ENCODE assay signal across 12 cellular contexts in the genomic region with DNA sequence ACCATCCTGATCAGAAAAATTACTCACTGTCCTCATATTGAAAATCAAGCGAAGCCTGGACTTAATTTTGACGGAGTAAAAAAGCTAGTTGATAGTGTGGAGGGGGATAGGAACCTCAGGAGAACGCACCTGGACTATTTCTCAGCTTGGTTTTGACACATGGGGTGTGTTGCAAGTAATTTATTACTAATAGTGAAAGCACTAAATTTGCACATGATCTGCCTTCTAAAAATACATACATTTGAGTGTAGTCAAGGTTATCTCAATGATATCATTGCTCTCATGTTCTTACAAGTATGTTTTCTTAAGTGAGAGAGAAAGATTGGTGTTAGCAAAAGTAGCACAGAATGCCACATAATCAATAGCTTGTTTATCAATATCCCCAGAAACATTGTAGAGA. TPM values are rescaled to one million over a fixed set of nuclear protein-coding genes. Genes with fewer than 3 reads are reported as not detected.
DNase-seq lines count a peak whose midpoint lies in the region; ATAC-seq and TF ChIP-seq lines count a peak whose summit lies in the region.
"Had no signal": no experiment of that assay in that cellular context is flagged by ENCODE, and none has a peak within 500 bp of the region (broad histone marks: within the 10 kb centered on the region; RNA-seq: fewer than 3 reads in every experiment).

No MANE protein-coding gene starts in this region.

- H3K4me2 ChIP-seq in neuronal stem cell (ENCODE audit: insufficient read depth, low read length, poor library complexity, severe bottlenecking) = no peak overlapping the region

- no peak overlapping the region for H3K23ac ChIP-seq in neuronal stem cell (ENCODE audit: low read depth, low read length, poor library complexity)

- 22 to 42% (median 41%) methylated on average over 3 of the region's 3 CpGs for WGBS in psoas muscle, 3 donors
- no CpG with 5 or more reads among the region's 3 CpGs for WGBS in neuronal stem cell (ENCODE audit: extremely low coverage in 2 of 2, insufficient read length in 2 of 2, insufficient replicate concordance in 1 of 2), 2 donors

- H4K8ac ChIP-seq in neuronal stem cell (ENCODE audit: low read depth, low read length) = no peak overlapping the region

- H2BK15ac ChIP-seq in neuronal stem cell (ENCODE audit: low read length) = no peak overlapping the region

- H3K27me3 ChIP-seq in psoas muscle (ENCODE audit: insufficient read depth in 3 of 3, low read length in 2 of 3) (no peaks in the 10 kb centered on the region), neuronal stem cell (ENCODE audit: control insufficient read depth in 3 of 3, insufficient read depth in 3 of 3, low read depth in 1 of 3, low read length in 3 of 3) (no peaks in the 10 kb centered on the region)
- H3K27me3 ChIP-seq: Peyer's patch had no signal

- H3K18ac ChIP-seq in neuronal stem cell (ENCODE audit: low read length) = no peak overlapping the region

- H4K91ac ChIP-seq in neuronal stem cell (ENCODE audit: low read depth, low read length, poor library complexity) = no peak overlapping the region

- H2BK5ac ChIP-seq in neuronal stem cell (ENCODE audit: low read length) = no peak overlapping the region

- H3K14ac ChIP-seq in neuronal stem cell (ENCODE audit: low read length) = no peak overlapping the region

- no peak overlapping the region for H3K9ac ChIP-seq in neuronal stem cell (ENCODE audit: low read depth, low read length, poor library complexity)

- H3K9me3 ChIP-seq in psoas muscle (no peaks in the 10 kb centered on the region), neuronal stem cell (replicated peaks in 1 of 2; ENCODE audit: control insufficient read depth in 2 of 2, insufficient read depth in 1 of 2, low read depth in 1 of 2, low read length in 2 of 2) (no peaks in the 10 kb centered on the region)
- H3K9me3 ChIP-seq: Peyer's patch had no signal

- TF ChIP-seq CTCF in psoas muscle (IDR thresholded peaks at IDR 0.05) = no peak

- H2BK12ac ChIP-seq in neuronal stem cell (ENCODE audit: low read length) = no peak overlapping the region

- intact Hi-C loops in psoas muscle (cut with DNase I) = no loop called here

- H3K4me3 ChIP-seq in psoas muscle = no peak overlapping the region
- H3K4me3 ChIP-seq in neuronal stem cell (ENCODE audit: low read length in 2 of 2) = no peak overlapping the region
- H3K4me3 ChIP-seq: Peyer's patch had no signal

- ATAC-seq in GM18873 (IDR thresholded peaks at IDR 0.05; ENCODE audit: low FRiP score, unreplicated experiment) (peak; percentile 97), GM21529 (IDR thresholded peaks at IDR 0.05; ENCODE audit: unreplicated experiment) (peak; percentile 94), HG03095 (IDR thresholded peaks at IDR 0.05; ENCODE audit: unreplicated experiment) (peak; percentile 87), psoas muscle (peak in 3 of 4 donors; percentile 13 to 54 (median 44))
- ATAC-seq: activated naive CD8-positive, alpha-beta T cell treated with anti-CD3 and anti-CD28 coated beads, Interleukin-2, amount 50 U/mL, for 24 hours had no signal

- H3K4me1 ChIP-seq in psoas muscle = peaks cover 9% of the 10 kb centered on the region
- H3K4me1 ChIP-seq in neuronal stem cell (ENCODE audit: control insufficient read depth in 2 of 2, insufficient read depth in 1 of 2, low read depth in 1 of 2, low read length in 2 of 2) = no peaks in the 10 kb centered on the region
- H3K4me1 ChIP-seq: Peyer's patch had no signal

- H3K36me3 ChIP-seq in psoas muscle (ENCODE audit: insufficient read depth in 1 of 2, low read depth in 1 of 2) = no peaks in the 10 kb centered on the region
- H3K36me3 ChIP-seq in neuronal stem cell (replicated peaks in 1 of 2; ENCODE audit: control insufficient read depth in 2 of 2, insufficient read depth in 2 of 2, low read length in 2 of 2) = no peaks in the 10 kb centered on the region
- H3K36me3 ChIP-seq: Peyer's patch had no signal

- H2AK5ac ChIP-seq in neuronal stem cell (ENCODE audit: low read depth, low read length) = no peak overlapping the region

- DNase-seq in psoas muscle (no peak), globus pallidus (ENCODE audit: low spot score) (no peak), neuronal stem cell (ENCODE audit: low spot score) (no peak)
- no peak for DNase-seq in effector CD8-positive, alpha-beta T cell (lab: John Stamatoyannopoulos, UW)
- DNase-seq: activated naive CD8-positive, alpha-beta T cell treated with anti-CD3 and anti-CD28 coated beads, Interleukin-2, amount 50 U/mL, for 24 hours; CD4-positive, alpha-beta T cell; Peyer's patch had no signal

- H3K79me1 ChIP-seq in neuronal stem cell (ENCODE audit: low read depth, low read length) = no peaks in the 10 kb centered on the region

- no peak overlapping the region for H2BK120ac ChIP-seq in neuronal stem cell (ENCODE audit: low read depth, low read length)

- no peak overlapping the region for H2AFZ ChIP-seq in neuronal stem cell (ENCODE audit: low read length)

- H3K4ac ChIP-seq in neuronal stem cell (ENCODE audit: low read length) = no peak overlapping the region

- H3K27ac ChIP-seq in psoas muscle (peak overlapping the region; percentile 46), neuronal stem cell (replicated peaks; ENCODE audit: low read length) (no peak overlapping the region)
- H3K27ac ChIP-seq: Peyer's patch had no signal

RNA-seq across cellular contexts. Expression of a gene that starts 29.5 kb away (rescaled TPM):
- total RNA-seq in psoas muscle = under 1 TPM in 3 of 4 donors, not detected in 1; 0.06 to 0.08 (median 0.08) TPM
- polyA plus RNA-seq in psoas muscle = under 1 TPM; 0.03 to 0.06 (median 0.03) TPM
- 0.04 TPM for polyA plus RNA-seq in neuronal stem cell (2013, experiment 1 of 2)
- polyA plus RNA-seq in neuronal stem cell (2013, experiment 2 of 2) = 0.06 TPM
- total RNA-seq: fibroblast of villous mesenchyme, LHCN-M2 had no signal

RNA-seq across cellular contexts. Expression of a gene that starts 35.3 kb away (rescaled TPM):
- total RNA-seq in psoas muscle = 10 to 100 TPM; 37.1 to 92.4 (median 52.8) TPM
- 10 to 100 TPM in 2 of 3 donors, 1 to 10 TPM in 1; 2.5 to 29.9 (median 26.5) TPM for polyA plus RNA-seq in psoas muscle
- 12.8 TPM for polyA plus RNA-seq in neuronal stem cell (2013, experiment 1 of 2)
- 13.1 TPM for polyA plus RNA-seq in neuronal stem cell (2013, experiment 2 of 2)
- total RNA-seq: CD4-positive, alpha-beta T cell had no signal

RNA-seq across cellular contexts. Expression of a gene that starts 49.6 kb away (rescaled TPM):
- under 1 TPM in 2 of 4 donors, not detected in 2; 0.15 to 0.36 TPM for total RNA-seq in psoas muscle
- polyA plus RNA-seq in psoas muscle = under 1 TPM in 2 of 3 donors, not detected in 1; 0.03 to 0.09 TPM
- polyA plus RNA-seq in neuronal stem cell (2013, experiment 1 of 2) = 0.07 TPM
- not detected for polyA plus RNA-seq in neuronal stem cell (2013, experiment 2 of 2)
- total RNA-seq: CD4-positive, alpha-beta T cell; fibroblast of villous mesenchyme; LHCN-M2; Peyer's patch had no signal

Comparison
In these comparisons a context has a peak if more than half of its experiments do, and no peak if none do; other contexts are left out.
1. ATAC-seq: peak in every context shown above with its lines; median percentile 97 in GM18873; 94 in GM21529; 87 in HG03095; 44 in psoas muscle.